Comparison of ENCODE assay signal across 1 cellular context in genomic region chr2:71069376-71069775, GRCh38.
TF ChIP-seq lines count a peak whose summit lies in the region.

No MANE protein-coding gene starts in this region.

TF ChIP-seq in HEK293, 187 proteins besides CTCF, POLR2A, EP300 and RAD21 (continued from another document):
- TF ChIP-seq, protein P1, sequence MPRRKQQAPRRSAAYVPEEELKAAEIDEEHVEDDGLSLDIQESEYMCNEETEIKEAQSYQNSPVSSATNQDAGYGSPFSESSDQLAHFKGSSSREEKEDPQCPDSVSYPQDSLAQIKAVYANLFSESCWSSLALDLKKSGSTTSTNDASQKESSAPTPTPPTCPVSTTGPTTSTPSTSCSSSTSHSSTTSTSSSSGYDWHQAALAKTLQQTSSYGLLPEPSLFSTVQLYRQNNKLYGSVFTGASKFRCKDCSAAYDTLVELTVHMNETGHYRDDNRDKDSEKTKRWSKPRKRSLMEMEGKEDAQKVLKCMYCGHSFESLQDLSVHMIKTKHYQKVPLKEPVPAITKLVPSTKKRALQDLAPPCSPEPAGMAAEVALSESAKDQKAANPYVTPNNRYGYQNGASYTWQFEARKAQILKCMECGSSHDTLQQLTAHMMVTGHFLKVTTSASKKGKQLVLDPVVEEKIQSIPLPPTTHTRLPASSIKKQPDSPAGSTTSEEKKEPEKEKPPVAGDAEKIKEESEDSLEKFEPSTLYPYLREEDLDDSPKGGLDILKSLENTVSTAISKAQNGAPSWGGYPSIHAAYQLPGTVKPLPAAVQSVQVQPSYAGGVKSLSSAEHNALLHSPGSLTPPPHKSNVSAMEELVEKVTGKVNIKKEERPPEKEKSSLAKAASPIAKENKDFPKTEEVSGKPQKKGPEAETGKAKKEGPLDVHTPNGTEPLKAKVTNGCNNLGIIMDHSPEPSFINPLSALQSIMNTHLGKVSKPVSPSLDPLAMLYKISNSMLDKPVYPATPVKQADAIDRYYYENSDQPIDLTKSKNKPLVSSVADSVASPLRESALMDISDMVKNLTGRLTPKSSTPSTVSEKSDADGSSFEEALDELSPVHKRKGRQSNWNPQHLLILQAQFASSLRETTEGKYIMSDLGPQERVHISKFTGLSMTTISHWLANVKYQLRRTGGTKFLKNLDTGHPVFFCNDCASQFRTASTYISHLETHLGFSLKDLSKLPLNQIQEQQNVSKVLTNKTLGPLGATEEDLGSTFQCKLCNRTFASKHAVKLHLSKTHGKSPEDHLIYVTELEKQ (tag by site-specific recombination; IDR thresholded peaks at IDR 0.05; ENCODE audit: borderline replicate concordance), result no peak
- no peak for TF ChIP-seq ZNF23 (tag by site-specific recombination; IDR thresholded peaks at IDR 0.05; ENCODE audit: borderline replicate concordance)
- no peak for TF ChIP-seq GLI2 (tag by site-specific recombination; IDR thresholded peaks at IDR 0.05; ENCODE audit: borderline replicate concordance, low read depth)
- TF ChIP-seq, protein P2, sequence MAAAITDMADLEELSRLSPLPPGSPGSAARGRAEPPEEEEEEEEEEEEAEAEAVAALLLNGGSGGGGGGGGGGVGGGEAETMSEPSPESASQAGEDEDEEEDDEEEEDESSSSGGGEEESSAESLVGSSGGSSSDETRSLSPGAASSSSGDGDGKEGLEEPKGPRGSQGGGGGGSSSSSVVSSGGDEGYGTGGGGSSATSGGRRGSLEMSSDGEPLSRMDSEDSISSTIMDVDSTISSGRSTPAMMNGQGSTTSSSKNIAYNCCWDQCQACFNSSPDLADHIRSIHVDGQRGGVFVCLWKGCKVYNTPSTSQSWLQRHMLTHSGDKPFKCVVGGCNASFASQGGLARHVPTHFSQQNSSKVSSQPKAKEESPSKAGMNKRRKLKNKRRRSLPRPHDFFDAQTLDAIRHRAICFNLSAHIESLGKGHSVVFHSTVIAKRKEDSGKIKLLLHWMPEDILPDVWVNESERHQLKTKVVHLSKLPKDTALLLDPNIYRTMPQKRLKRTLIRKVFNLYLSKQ (tag by site-specific recombination; IDR thresholded peaks at IDR 0.05; ENCODE audit: borderline replicate concordance), result no peak
- TF ChIP-seq ZNF423 (tag by site-specific recombination; IDR thresholded peaks at IDR 0.05), result no peak
- TF ChIP-seq OSR2 (tag by site-specific recombination; IDR thresholded peaks at IDR 0.05), result no peak
TF ChIP-seq in HEK293: peak in this region for 0.
